In genomic region chr16:88483392-88483641, GRCh38 we compare ENCODE assay signal across 22 cellular contexts. TPM values are rescaled to one million over a fixed set of nuclear protein-coding genes. Genes with fewer than 3 reads are reported as not detected.
DNase-seq lines count a peak whose midpoint lies in the region; ATAC-seq, FAIRE-seq and TF ChIP-seq lines count a peak whose summit lies in the region.
"Had no signal": no experiment of that assay in that cellular context is flagged by ENCODE, and none has a peak within 500 bp of the region (broad histone marks: within the 10 kb centered on the region; RNA-seq: fewer than 3 reads in every experiment).

No MANE protein-coding gene starts in this region.

- ATAC-seq in natural killer cell, result no peak
- ATAC-seq in natural killer cell treated with Interleukin-12 subunit alpha and Interleukin-12 subunit beta and Interleukin-15 and Interleukin-18, amount 100 ng/mL, for 72 hours, result no peak
- ATAC-seq in effector memory CD8-positive, alpha-beta T cell (replicated peaks), result no peak
- ATAC-seq: CD8-positive, alpha-beta T cell had no signal

- no peaks in the 10 kb centered on the region for H3K36me3 Mint-ChIP-seq in natural killer cell
- H3K36me3 Mint-ChIP-seq in natural killer cell treated with Interleukin-12 subunit alpha and Interleukin-12 subunit beta and Interleukin-15 and Interleukin-18, amount 100 ng/mL, for 72 hours, result no peaks in the 10 kb centered on the region
- H3K36me3 Mint-ChIP-seq in effector memory CD8-positive, alpha-beta T cell (ENCODE audit: insufficient read depth), result peaks cover 50% of the 10 kb centered on the region
- peaks cover 16% of the 10 kb centered on the region for H3K36me3 Mint-ChIP-seq in progenitor cell of endocrine pancreas (ENCODE audit: insufficient read depth)
- H3K36me3 Mint-ChIP-seq: CD8-positive, alpha-beta T cell had no signal

- TF ChIP-seq CTCF in natural killer cell (IDR thresholded peaks at IDR 0.05), result no peak
- TF ChIP-seq CTCF in progenitor cell of endocrine pancreas (IDR thresholded peaks at IDR 0.05; ENCODE audit: unreplicated experiment), result no peak

- peaks cover 30 to 66% of the 10 kb centered on the region in 2 donors for H3K4me1 Mint-ChIP-seq in natural killer cell
- H3K4me1 Mint-ChIP-seq in natural killer cell treated with Interleukin-12 subunit alpha and Interleukin-12 subunit beta and Interleukin-15 and Interleukin-18, amount 100 ng/mL, for 72 hours (ENCODE audit: low read depth in 2 of 2), result peaks cover 9 to 25% of the 10 kb centered on the region in 2 donors
- peaks cover 29 to 31% of the 10 kb centered on the region in 2 donors for H3K4me1 Mint-ChIP-seq in effector memory CD8-positive, alpha-beta T cell (ENCODE audit: low read depth in 2 of 2)
- H3K4me1 Mint-ChIP-seq in progenitor cell of endocrine pancreas (ENCODE audit: low read depth), result peaks cover 44% of the 10 kb centered on the region

- peak overlapping the region; percentile 43 to 74 for H3K27ac Mint-ChIP-seq in natural killer cell
- H3K27ac Mint-ChIP-seq in natural killer cell treated with Interleukin-12 subunit alpha and Interleukin-12 subunit beta and Interleukin-15 and Interleukin-18, amount 100 ng/mL, for 72 hours, result no peak overlapping the region
- H3K27ac Mint-ChIP-seq in effector memory CD8-positive, alpha-beta T cell, result peak overlapping the region; percentile 52 to 77
- peak overlapping the region; percentile 93 for H3K27ac Mint-ChIP-seq in progenitor cell of endocrine pancreas
- H3K27ac Mint-ChIP-seq: CD8-positive, alpha-beta T cell had no signal

- H3K4me3 Mint-ChIP-seq in natural killer cell (peak overlapping the region; percentile 43), progenitor cell of endocrine pancreas (ENCODE audit: low read depth) (no peak overlapping the region)
- no peak overlapping the region for H3K4me3 Mint-ChIP-seq in natural killer cell treated with Interleukin-12 subunit alpha and Interleukin-12 subunit beta and Interleukin-15 and Interleukin-18, amount 100 ng/mL, for 72 hours
- H3K4me3 Mint-ChIP-seq in effector memory CD8-positive, alpha-beta T cell, result peak overlapping the region in 1 of 2 donors; percentile 33
- H3K4me3 Mint-ChIP-seq: CD8-positive, alpha-beta T cell had no signal

- H3K27me3 Mint-ChIP-seq in natural killer cell (ENCODE audit: low read depth in 2 of 2), result no peaks in the 10 kb centered on the region
- no peaks in the 10 kb centered on the region for H3K27me3 Mint-ChIP-seq in natural killer cell treated with Interleukin-12 subunit alpha and Interleukin-12 subunit beta and Interleukin-15 and Interleukin-18, amount 100 ng/mL, for 72 hours
- H3K27me3 Mint-ChIP-seq in effector memory CD8-positive, alpha-beta T cell, result no peaks in the 10 kb centered on the region
- no peaks in the 10 kb centered on the region for H3K27me3 Mint-ChIP-seq in progenitor cell of endocrine pancreas

- intact Hi-C loops in natural killer cell (cut with micrococcal nuclease), result no loop called here

- TF ChIP-seq POLR2A in GM12891 (IDR thresholded peaks at IDR 0.05; ENCODE audit: low read depth, low read length), result no peak

- DNase-seq in natural killer cell, result no peak
- DNase-seq in natural killer cell treated with Interleukin-12 subunit alpha and Interleukin-12 subunit beta and Interleukin-15 and Interleukin-18, amount 100 ng/mL, for 72 hours (ENCODE audit: low spot score), result no peak
- no peak for DNase-seq in effector memory CD8-positive, alpha-beta T cell
- DNase-seq in progenitor cell of endocrine pancreas (ENCODE audit: low spot score, unreplicated experiment), result no peak
- DNase-seq in GM12891 (ENCODE audit: insufficient read length, low spot score), result no peak
- no peak for DNase-seq in NCI-H2196 (lab: John Stamatoyannopoulos, UW; ENCODE audit: unreplicated experiment)
- DNase-seq in HUDEP-2 (lab: John Stamatoyannopoulos, UW; ENCODE audit: unreplicated experiment in 76 of 76), result no peak
- DNase-seq: BE2C; CD8-positive, alpha-beta T cell; DMS53; EL; MM.1S; NCI-H1092; NCI-H1436 treated with DMSO at 0.1 percent for 48 hours; NCI-H2081; NCI-H446 treated with DMSO at 0.1 percent for 48 hours; NK-92 treated with Interleukin-12 subunit alpha and Interleukin-12 subunit beta, amount 100 ng/mL, for 24 hours; Right ventricle myocardium superior had no signal

- no peak for FAIRE-seq in GM12891 (lab: Jason Lieb, UNC)
- FAIRE-seq: A204.1, GM12892, GM18507, HTR-8/SVneo had no signal

- H3K9me3 Mint-ChIP-seq in natural killer cell (no peaks in the 10 kb centered on the region), progenitor cell of endocrine pancreas (ENCODE audit: low read depth) (no peaks in the 10 kb centered on the region)
- no peaks in the 10 kb centered on the region for H3K9me3 Mint-ChIP-seq in natural killer cell treated with Interleukin-12 subunit alpha and Interleukin-12 subunit beta and Interleukin-15 and Interleukin-18, amount 100 ng/mL, for 72 hours
- H3K9me3 Mint-ChIP-seq in effector memory CD8-positive, alpha-beta T cell, result no peaks in the 10 kb centered on the region
- H3K9me3 Mint-ChIP-seq: CD8-positive, alpha-beta T cell had no signal

TF ChIP-seq in GM12891, 5 proteins besides CTCF, POLR2A, EP300 and RAD21:
- TF ChIP-seq SPI1 (IDR thresholded peaks at IDR 0.05; ENCODE audit: low read depth, low read length), result no peak
- no peak for TF ChIP-seq POU2F2 (IDR thresholded peaks at IDR 0.05; ENCODE audit: low read depth, low read length)
- no peak for TF ChIP-seq TAF1 (IDR thresholded peaks at IDR 0.05; ENCODE audit: low read depth, low read length)
- no peak for TF ChIP-seq POLR2AphosphoS5 (IDR thresholded peaks at IDR 0.05; ENCODE audit: low read depth, low read length)
- TF ChIP-seq PAX5 (IDR thresholded peaks at IDR 0.05; ENCODE audit: insufficient read depth, low read length, severe bottlenecking), result no peak

RNA-seq across cellular contexts. Expression of gene ZFPM1, which starts 30.2 kb away (rescaled TPM):
- total RNA-seq in natural killer cell (10 to 100 TPM; 56.3 to 71.0 (median 64.6) TPM), progenitor cell of endocrine pancreas (88.5 and 90.6 TPM in 2 replicates)
- total RNA-seq in natural killer cell treated with Interleukin-12 subunit alpha and Interleukin-12 subunit beta and Interleukin-15 and Interleukin-18, amount 100 ng/mL, for 72 hours, result 10 to 100 TPM; 23.5 to 24.5 TPM
- 0.87 TPM for polyA plus RNA-seq in GM12891 (2012; ENCODE audit: low read depth, missing spikeins)

Comparison
In these comparisons a context has a peak if more than half of its experiments do, and no peak if none do; other contexts are left out.
1. H3K27ac Mint-ChIP-seq: peak in natural killer cell (2 of 2), effector memory CD8-positive, alpha-beta T cell (2 of 2) and progenitor cell of endocrine pancreas (single experiment); none in natural killer cell treated with Interleukin-12 subunit alpha and Interleukin-12 subunit beta and Interleukin-15 and Interleukin-18, amount 100 ng/mL, for 72 hours (0 of 2).